Comparison of ENCODE assay signal across 1 cellular context in genomic region chr4:117481742-117482141, GRCh38.
TF ChIP-seq lines count a peak whose summit lies in the region.

No MANE protein-coding gene starts in this region.

TF ChIP-seq in IMR-90, 13 proteins besides CTCF, POLR2A, EP300 and RAD21:
- no peak for TF ChIP-seq RCOR1 (IDR thresholded peaks at IDR 0.05; ENCODE audit: insufficient replicate concordance, low read length)
- no peak for TF ChIP-seq MXI1 (IDR thresholded peaks at IDR 0.05; ENCODE audit: borderline replicate concordance, low read depth, low read length)
- no peak for TF ChIP-seq BHLHE40 (IDR thresholded peaks at IDR 0.05; ENCODE audit: low read depth, low read length)
- no peak for TF ChIP-seq CEBPB (IDR thresholded peaks at IDR 0.05; ENCODE audit: low read depth, low read length)
- TF ChIP-seq MAZ (IDR thresholded peaks at IDR 0.05; ENCODE audit: borderline replicate concordance, low read depth, low read length), result no peak
- TF ChIP-seq USF2 (IDR thresholded peaks at IDR 0.05; ENCODE audit: low read depth, low read length), result no peak
- no peak for TF ChIP-seq RFX5 (IDR thresholded peaks at IDR 0.05; ENCODE audit: low read depth, low read length)
- TF ChIP-seq ELK1 (IDR thresholded peaks at IDR 0.05; ENCODE audit: borderline replicate concordance, low read depth, low read length), result no peak
- no peak for TF ChIP-seq MAFK (IDR thresholded peaks at IDR 0.05; ENCODE audit: low read depth, low read length)
- TF ChIP-seq SMC3 (IDR thresholded peaks at IDR 0.05; ENCODE audit: low read depth, low read length), result no peak
- TF ChIP-seq FOS (IDR thresholded peaks at IDR 0.05; ENCODE audit: low read depth, low read length), result no peak
- no peak for TF ChIP-seq NFE2L2 (IDR thresholded peaks at IDR 0.05; ENCODE audit: low read depth, low read length)
- TF ChIP-seq CHD1 (IDR thresholded peaks at IDR 0.05; ENCODE audit: low read depth, low read length), result no peak
